14 cellular contexts compared by ENCODE assay signal in the genomic region with DNA sequence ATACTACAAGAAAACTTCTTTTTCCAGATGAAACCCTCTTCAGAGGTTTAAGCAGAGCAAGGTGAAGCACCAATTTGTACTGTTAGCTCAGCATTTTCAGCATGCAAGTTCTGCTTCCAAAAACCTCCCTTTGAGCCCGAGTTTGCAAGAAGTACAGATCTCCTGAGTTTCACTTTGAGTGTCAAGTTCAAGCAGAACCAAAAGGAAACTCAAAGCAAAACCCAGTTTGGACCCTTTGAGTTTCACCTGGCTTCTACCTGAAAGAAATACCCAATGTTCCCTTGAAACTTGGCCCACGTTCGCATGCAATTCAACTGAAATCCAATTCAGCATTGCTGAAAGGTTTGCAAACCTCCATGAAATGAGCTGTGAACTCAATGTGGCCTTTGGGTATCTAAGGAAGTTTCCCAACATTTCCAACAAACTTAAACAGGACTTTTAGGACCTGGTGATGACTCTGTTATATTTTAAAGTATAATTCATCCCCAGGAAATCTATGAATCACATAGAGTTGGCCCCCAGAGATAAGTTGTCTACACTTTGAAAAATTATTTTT.
DNase-seq lines count a peak whose midpoint lies in the region; ATAC-seq and TF ChIP-seq lines count a peak whose summit lies in the region.
"Had no signal": no experiment of that assay in that cellular context is flagged by ENCODE, and none has a peak within 500 bp of the region (broad histone marks: within the 10 kb centered on the region; RNA-seq: fewer than 3 reads in every experiment).

No MANE protein-coding gene starts in this region.

- no peak overlapping the region for H3K27ac ChIP-seq in foreskin keratinocyte
- H3K27ac ChIP-seq: pancreas, transverse colon had no signal

- H3K4me1 Mint-ChIP-seq in natural killer cell treated with Interleukin-12 subunit alpha and Interleukin-12 subunit beta and Interleukin-15 and Interleukin-18, amount 100 ng/mL, for 72 hours (ENCODE audit: low read depth in 2 of 2) = peaks cover 49 to 76% of the 10 kb centered on the region in 2 donors
- no peaks in the 10 kb centered on the region for H3K4me1 Mint-ChIP-seq in natural killer cell
- peaks cover 73% of the 10 kb centered on the region for H3K4me1 Mint-ChIP-seq in activated CD8-positive, alpha-beta T cell treated with anti-CD3 and anti-CD28 coated beads, Interleukin-2, amount 10 ng/mL, durations not matched to agents 7 days and 5 days (ENCODE audit: low read depth)
- peaks cover 86% of the 10 kb centered on the region for H3K4me1 Mint-ChIP-seq in stimulated activated naive CD8-positive, alpha-beta T cell treated with anti-CD3 and anti-CD28 coated beads, Interleukin-15, amount 100 ng/mL, for 72 hours

- H3K4me3 Mint-ChIP-seq in natural killer cell treated with Interleukin-12 subunit alpha and Interleukin-12 subunit beta and Interleukin-15 and Interleukin-18, amount 100 ng/mL, for 72 hours = peak overlapping the region; percentile 76
- no peak overlapping the region for H3K4me3 Mint-ChIP-seq in natural killer cell
- H3K4me3 Mint-ChIP-seq in activated CD8-positive, alpha-beta T cell treated with anti-CD3 and anti-CD28 coated beads, Interleukin-2, amount 10 ng/mL, durations not matched to agents 7 days and 5 days = peak overlapping the region; percentile 13
- H3K4me3 Mint-ChIP-seq in stimulated activated naive CD8-positive, alpha-beta T cell treated with anti-CD3 and anti-CD28 coated beads, Interleukin-15, amount 100 ng/mL, for 72 hours = peak overlapping the region; percentile 48 to 66

- H3K27me3 ChIP-seq in foreskin keratinocyte = peaks cover 36% of the 10 kb centered on the region
- H3K27me3 ChIP-seq: pancreas, transverse colon had no signal

- H3K4me1 ChIP-seq in foreskin keratinocyte = no peaks in the 10 kb centered on the region
- H3K4me1 ChIP-seq: pancreas, transverse colon had no signal

- DNase-seq in natural killer cell treated with Interleukin-12 subunit alpha and Interleukin-12 subunit beta and Interleukin-15 and Interleukin-18, amount 100 ng/mL, for 72 hours (ENCODE audit: low spot score) = no peak
- DNase-seq in natural killer cell (no peak), hypothalamus (lab: John Stamatoyannopoulos, UW) (no peak), DMS53 (lab: John Stamatoyannopoulos, UW) (no peak), foreskin keratinocyte (no peak)
- DNase-seq in activated CD8-positive, alpha-beta T cell treated with anti-CD3 and anti-CD28 coated beads, Interleukin-2, amount 10 ng/mL, durations not matched to agents 7 days and 5 days = no peak
- DNase-seq in stimulated activated naive CD8-positive, alpha-beta T cell treated with anti-CD3 and anti-CD28 coated beads, Interleukin-15, amount 100 ng/mL, for 72 hours = peak in 1 of 2 donors; percentile 47
- DNase-seq: AML-193, amniotic stem cell, NCI-H510A, pancreas, transverse colon had no signal

- H3K9me3 Mint-ChIP-seq in natural killer cell treated with Interleukin-12 subunit alpha and Interleukin-12 subunit beta and Interleukin-15 and Interleukin-18, amount 100 ng/mL, for 72 hours = peaks cover 3% of the 10 kb centered on the region
- no peaks in the 10 kb centered on the region for H3K9me3 Mint-ChIP-seq in natural killer cell
- peaks cover 6% of the 10 kb centered on the region for H3K9me3 Mint-ChIP-seq in activated CD8-positive, alpha-beta T cell treated with anti-CD3 and anti-CD28 coated beads, Interleukin-2, amount 10 ng/mL, durations not matched to agents 7 days and 5 days (ENCODE audit: insufficient read depth)
- peaks cover 6 to 8% of the 10 kb centered on the region in 2 donors for H3K9me3 Mint-ChIP-seq in stimulated activated naive CD8-positive, alpha-beta T cell treated with anti-CD3 and anti-CD28 coated beads, Interleukin-15, amount 100 ng/mL, for 72 hours

- intact Hi-C loops in natural killer cell (cut with micrococcal nuclease) = no loop called here

- H3K36me3 Mint-ChIP-seq in natural killer cell treated with Interleukin-12 subunit alpha and Interleukin-12 subunit beta and Interleukin-15 and Interleukin-18, amount 100 ng/mL, for 72 hours = peaks cover 17% of the 10 kb centered on the region
- H3K36me3 Mint-ChIP-seq in natural killer cell = no peaks in the 10 kb centered on the region
- H3K36me3 Mint-ChIP-seq in activated CD8-positive, alpha-beta T cell treated with anti-CD3 and anti-CD28 coated beads, Interleukin-2, amount 10 ng/mL, durations not matched to agents 7 days and 5 days (ENCODE audit: low read depth) = peaks cover 10% of the 10 kb centered on the region

- peak overlapping the region; percentile 96 to 98 for H3K27ac Mint-ChIP-seq in natural killer cell treated with Interleukin-12 subunit alpha and Interleukin-12 subunit beta and Interleukin-15 and Interleukin-18, amount 100 ng/mL, for 72 hours
- no peak overlapping the region for H3K27ac Mint-ChIP-seq in natural killer cell
- H3K27ac Mint-ChIP-seq in activated CD8-positive, alpha-beta T cell treated with anti-CD3 and anti-CD28 coated beads, Interleukin-2, amount 10 ng/mL, durations not matched to agents 7 days and 5 days = peak overlapping the region; percentile 76
- H3K27ac Mint-ChIP-seq in stimulated activated naive CD8-positive, alpha-beta T cell treated with anti-CD3 and anti-CD28 coated beads, Interleukin-15, amount 100 ng/mL, for 72 hours = peak overlapping the region; percentile 61 to 98

- no peak for ATAC-seq in natural killer cell treated with Interleukin-12 subunit alpha and Interleukin-12 subunit beta and Interleukin-15 and Interleukin-18, amount 100 ng/mL, for 72 hours
- ATAC-seq in natural killer cell = no peak
- ATAC-seq in HG02798 (IDR thresholded peaks at IDR 0.05; ENCODE audit: poor library complexity, unreplicated experiment) = peak; percentile 34
- peak; percentile 25 for ATAC-seq in activated CD8-positive, alpha-beta T cell treated with anti-CD3 and anti-CD28 coated beads, Interleukin-2, amount 10 ng/mL, durations not matched to agents 7 days and 5 days
- no peak for ATAC-seq in stimulated activated naive CD8-positive, alpha-beta T cell treated with anti-CD3 and anti-CD28 coated beads, Interleukin-15, amount 100 ng/mL, for 72 hours
- no peak for ATAC-seq in foreskin keratinocyte
- ATAC-seq: Panc1, pancreas had no signal

- CTCF ChIA-PET in activated CD8-positive, alpha-beta T cell treated with anti-CD3 and anti-CD28 coated beads, Interleukin-2, amount 10 ng/mL, durations not matched to agents 7 days and 5 days (lab: Charles Lee) = interaction anchor here (0.9 to 8.9 kb wide), 8 partner anchors 10 to 322 kb away, joined by 3 to 65 read pairs (median 4); no protein-coding TSS in a partner anchor

- POLR2A ChIA-PET in activated CD8-positive, alpha-beta T cell treated with anti-CD3 and anti-CD28 coated beads, Interleukin-2, amount 10 ng/mL, durations not matched to agents 7 days and 5 days (lab: Charles Lee) = interaction anchor here (1.1 to 4.1 kb wide), 3 partner anchors 9 to 64 kb away, joined by 4 to 41 read pairs (median 4); partner anchors contain the start of genes HBS1L and MYB

- peaks cover 0 to 5% of the 10 kb centered on the region in 2 donors for H3K27me3 Mint-ChIP-seq in natural killer cell treated with Interleukin-12 subunit alpha and Interleukin-12 subunit beta and Interleukin-15 and Interleukin-18, amount 100 ng/mL, for 72 hours
- H3K27me3 Mint-ChIP-seq in natural killer cell (ENCODE audit: low read depth in 2 of 2) = peaks cover 9 to 14% of the 10 kb centered on the region in 2 donors
- no peaks in the 10 kb centered on the region for H3K27me3 Mint-ChIP-seq in activated CD8-positive, alpha-beta T cell treated with anti-CD3 and anti-CD28 coated beads, Interleukin-2, amount 10 ng/mL, durations not matched to agents 7 days and 5 days (ENCODE audit: low read depth)
- no peaks in the 10 kb centered on the region for H3K27me3 Mint-ChIP-seq in stimulated activated naive CD8-positive, alpha-beta T cell treated with anti-CD3 and anti-CD28 coated beads, Interleukin-15, amount 100 ng/mL, for 72 hours

- no peak for TF ChIP-seq CTCF in natural killer cell (IDR thresholded peaks at IDR 0.05)
- no peak for TF ChIP-seq CTCF in foreskin keratinocyte (conservative IDR thresholded peaks at IDR 0.05)

Comparison
In these comparisons a context has a peak if more than half of its experiments do, and no peak if none do; other contexts are left out.
1. H3K27ac Mint-ChIP-seq: peak in natural killer cell treated with Interleukin-12 subunit alpha and Interleukin-12 subunit beta and Interleukin-15 and Interleukin-18, amount 100 ng/mL, for 72 hours (2 of 2), activated CD8-positive, alpha-beta T cell treated with anti-CD3 and anti-CD28 coated beads, Interleukin-2, amount 10 ng/mL, durations not matched to agents 7 days and 5 days (single experiment) and stimulated activated naive CD8-positive, alpha-beta T cell treated with anti-CD3 and anti-CD28 coated beads, Interleukin-15, amount 100 ng/mL, for 72 hours (2 of 2); none in natural killer cell (0 of 2).
2. ATAC-seq: peak in HG02798 (single experiment) and activated CD8-positive, alpha-beta T cell treated with anti-CD3 and anti-CD28 coated beads, Interleukin-2, amount 10 ng/mL, durations not matched to agents 7 days and 5 days (single experiment); none in natural killer cell treated with Interleukin-12 subunit alpha and Interleukin-12 subunit beta and Interleukin-15 and Interleukin-18, amount 100 ng/mL, for 72 hours (0 of 2), natural killer cell (0 of 3), stimulated activated naive CD8-positive, alpha-beta T cell treated with anti-CD3 and anti-CD28 coated beads, Interleukin-15, amount 100 ng/mL, for 72 hours (single experiment) and foreskin keratinocyte (single experiment).